Comparison of ENCODE assay signal across 10 cellular contexts in genomic region chr9:110015759-110016158, GRCh38.
DNase-seq lines count a peak whose midpoint lies in the region; ATAC-seq, FAIRE-seq and TF ChIP-seq lines count a peak whose summit lies in the region.
"Had no signal": no experiment of that assay in that cellular context is flagged by ENCODE, and none has a peak within 500 bp of the region (broad histone marks: within the 10 kb centered on the region; RNA-seq: fewer than 3 reads in every experiment).

No MANE protein-coding gene starts in this region.

- POLR2A ChIA-PET in activated CD8-positive, alpha-beta T cell treated with anti-CD3 and anti-CD28 coated beads, Interleukin-2, amount 10 ng/mL, durations not matched to agents 7 days and 5 days (lab: Charles Lee) = no interaction called here
- POLR2A ChIA-PET in CD8-positive, alpha-beta memory T cell (lab: Charles Lee) = no interaction called here

- no peaks in the 10 kb centered on the region for H3K9me3 ChIP-seq in CD8-positive, alpha-beta memory T cell (ENCODE audit: low read length)

- H3K9me3 Mint-ChIP-seq in activated CD8-positive, alpha-beta T cell treated with anti-CD3 and anti-CD28 coated beads, Interleukin-2, amount 10 ng/mL, durations not matched to agents 7 days and 5 days (ENCODE audit: insufficient read depth) = no peaks in the 10 kb centered on the region
- H3K9me3 Mint-ChIP-seq in CD8-positive, alpha-beta memory T cell = no peaks in the 10 kb centered on the region

- no peaks in the 10 kb centered on the region for H3K27me3 ChIP-seq in kidney epithelial cell (ENCODE audit: control insufficient read depth, insufficient read depth, low read length)
- H3K27me3 ChIP-seq in CD8-positive, alpha-beta memory T cell (ENCODE audit: insufficient read depth, low read length, poor library complexity, severe bottlenecking) = no peaks in the 10 kb centered on the region

- TF ChIP-seq CTCF in kidney epithelial cell (IDR thresholded peaks at IDR 0.05; ENCODE audit: insufficient read depth, low read length, poor library complexity, severe bottlenecking) = no peak

- no peaks in the 10 kb centered on the region for H3K36me3 Mint-ChIP-seq in activated CD8-positive, alpha-beta T cell treated with anti-CD3 and anti-CD28 coated beads, Interleukin-2, amount 10 ng/mL, durations not matched to agents 7 days and 5 days (ENCODE audit: low read depth)
- peaks cover 0 to 2% (median 0%) of the 10 kb centered on the region in 3 donors for H3K36me3 Mint-ChIP-seq in CD8-positive, alpha-beta memory T cell

- no peak for FAIRE-seq in GM12892 (lab: Jason Lieb, UNC)

- CTCF ChIA-PET in activated CD8-positive, alpha-beta T cell treated with anti-CD3 and anti-CD28 coated beads, Interleukin-2, amount 10 ng/mL, durations not matched to agents 7 days and 5 days (lab: Charles Lee) = interaction anchor here (0.6 kb wide), 1 partner anchor 112 kb away, joined by 3 read pairs; no protein-coding TSS in a partner anchor
- CTCF ChIA-PET in CD8-positive, alpha-beta memory T cell (lab: Charles Lee) = interaction anchor here (1.5 kb wide), 1 partner anchor 13 kb away, joined by 5 read pairs; no protein-coding TSS in a partner anchor

- H3K27ac ChIP-seq in CD8-positive, alpha-beta memory T cell (ENCODE audit: low read depth, low read length) = no peak overlapping the region
- H3K27ac ChIP-seq: KMS-11 had no signal

- H3K4me1 Mint-ChIP-seq in activated CD8-positive, alpha-beta T cell treated with anti-CD3 and anti-CD28 coated beads, Interleukin-2, amount 10 ng/mL, durations not matched to agents 7 days and 5 days (ENCODE audit: low read depth) = no peaks in the 10 kb centered on the region
- no peaks in the 10 kb centered on the region for H3K4me1 Mint-ChIP-seq in CD8-positive, alpha-beta memory T cell

- H3K36me3 ChIP-seq in kidney epithelial cell (ENCODE audit: control insufficient read depth, insufficient read depth, low read length) = no peaks in the 10 kb centered on the region
- H3K36me3 ChIP-seq in CD8-positive, alpha-beta memory T cell (ENCODE audit: insufficient read depth, low read length) = no peaks in the 10 kb centered on the region

- no peak for TF ChIP-seq POLR2A in GM12892 (IDR thresholded peaks at IDR 0.05; ENCODE audit: low read depth, low read length)

- peaks cover 15% of the 10 kb centered on the region for H3K27me3 Mint-ChIP-seq in activated CD8-positive, alpha-beta T cell treated with anti-CD3 and anti-CD28 coated beads, Interleukin-2, amount 10 ng/mL, durations not matched to agents 7 days and 5 days (ENCODE audit: low read depth)
- peaks cover 2 to 3% of the 10 kb centered on the region in 2 donors for H3K27me3 Mint-ChIP-seq in CD8-positive, alpha-beta memory T cell

- ATAC-seq in activated CD8-positive, alpha-beta T cell treated with anti-CD3 and anti-CD28 coated beads, Interleukin-2, amount 10 ng/mL, durations not matched to agents 7 days and 5 days = no peak

- H3K27ac Mint-ChIP-seq in activated CD8-positive, alpha-beta T cell treated with anti-CD3 and anti-CD28 coated beads, Interleukin-2, amount 10 ng/mL, durations not matched to agents 7 days and 5 days = no peak overlapping the region
- no peak overlapping the region for H3K27ac Mint-ChIP-seq in CD8-positive, alpha-beta memory T cell
- H3K27ac Mint-ChIP-seq: H9 had no signal

- no peak overlapping the region for H3K4me3 ChIP-seq in kidney epithelial cell (ENCODE audit: low read depth, low read length)
- H3K4me3 ChIP-seq in CD8-positive, alpha-beta memory T cell (ENCODE audit: low read length) = no peak overlapping the region

- DNase-seq in DMS53 (lab: John Stamatoyannopoulos, UW) (peak; percentile 87), HK-2 (ENCODE audit: unreplicated experiment) (peak; percentile 68), kidney epithelial cell (ENCODE audit: low read depth) (peak; percentile 79), GM12892 (ENCODE audit: insufficient read length) (no peak), NCI-H2196 (lab: John Stamatoyannopoulos, UW; ENCODE audit: unreplicated experiment) (no peak), activated gamma-delta T cell treated with Interleukin-2 at 50 U/mL for 16 hours (no peak)
- peak; percentile 27 for DNase-seq in activated CD8-positive, alpha-beta T cell treated with anti-CD3 and anti-CD28 coated beads, Interleukin-2, amount 10 ng/mL, durations not matched to agents 7 days and 5 days
- DNase-seq in CD8-positive, alpha-beta memory T cell = no peak
- DNase-seq: H9 had no signal

- no peaks in the 10 kb centered on the region for H3K4me1 ChIP-seq in CD8-positive, alpha-beta memory T cell (ENCODE audit: insufficient read depth, low read length)

- H3K4me3 Mint-ChIP-seq in activated CD8-positive, alpha-beta T cell treated with anti-CD3 and anti-CD28 coated beads, Interleukin-2, amount 10 ng/mL, durations not matched to agents 7 days and 5 days = no peak overlapping the region
- H3K4me3 Mint-ChIP-seq in CD8-positive, alpha-beta memory T cell = no peak overlapping the region
- H3K4me3 Mint-ChIP-seq: H9 had no signal

Comparison
In these comparisons a context has a peak if more than half of its experiments do, and no peak if none do; other contexts are left out.
1. DNase-seq: peak in DMS53 (single experiment), HK-2 (single experiment), activated CD8-positive, alpha-beta T cell treated with anti-CD3 and anti-CD28 coated beads, Interleukin-2, amount 10 ng/mL, durations not matched to agents 7 days and 5 days (single experiment) and kidney epithelial cell (single experiment); none in CD8-positive, alpha-beta memory T cell (0 of 5), GM12892 (single experiment), NCI-H2196 (single experiment) and activated gamma-delta T cell treated with Interleukin-2 at 50 U/mL for 16 hours (single experiment).